ENCODE assay signal across 14 cellular contexts in genomic region chr10:23293973-23294372, GRCh38. TPM values are rescaled to one million over a fixed set of nuclear protein-coding genes. Genes with fewer than 3 reads are reported as not detected.
DNase-seq lines count a peak whose midpoint lies in the region; ATAC-seq and TF ChIP-seq lines count a peak whose summit lies in the region.
"Had no signal": no experiment of that assay in that cellular context is flagged by ENCODE, and none has a peak within 500 bp of the region (broad histone marks: within the 10 kb centered on the region; RNA-seq: fewer than 3 reads in every experiment).

No MANE protein-coding gene starts in this region.

- H4K20me1 ChIP-seq in neural progenitor cell (ENCODE audit: low read depth): peaks cover 4% of the 10 kb centered on the region

- H2AFZ ChIP-seq in neural progenitor cell (replicated peaks): no peak overlapping the region
- H2AFZ ChIP-seq: GM23338 had no signal

- DNase-seq in NCI-H748 (lab: John Stamatoyannopoulos, UW; ENCODE audit: unreplicated experiment) (peak; percentile 38), NCI-H748 treated with DMSO at 0.1 percent for 48 hours (lab: John Stamatoyannopoulos, UW) (no peak), neural progenitor cell (ENCODE audit: low spot score) (peak; percentile 6), kidney tubule cell (ENCODE audit: low spot score) (no peak), NCI-H1694 (lab: John Stamatoyannopoulos, UW) (no peak)
- peak in 1 of 2 donors; percentile 23 for DNase-seq in stimulated activated naive CD8-positive, alpha-beta T cell treated with anti-CD3 and anti-CD28 coated beads, Interleukin-15, amount 100 ng/mL, for 72 hours
- DNase-seq in stimulated activated naive CD8-positive, alpha-beta T cell treated with anti-CD3 and anti-CD28 coated beads, Interleukin-15, Interleukin-2, amounts not matched to agents 100 U/mL and 50 U/mL, for 24 hours: no peak
- DNase-seq: Calu3; CD4-positive, alpha-beta T cell; DMS 273 treated with DMSO at 0.1 percent for 48 hours; DMS79 treated with DMSO at 0.1 percent for 48 hours; H9 had no signal

- H3K27ac ChIP-seq in neural progenitor cell: no peak overlapping the region

- H3K79me2 ChIP-seq in neural progenitor cell (ENCODE audit: low read depth): no peaks in the 10 kb centered on the region

- no peaks in the 10 kb centered on the region for H3K36me3 Mint-ChIP-seq in neural progenitor cell

- H3K36me3 ChIP-seq in neural progenitor cell: no peaks in the 10 kb centered on the region

- H3K9me3 Mint-ChIP-seq in stimulated activated naive CD8-positive, alpha-beta T cell treated with anti-CD3 and anti-CD28 coated beads, Interleukin-15, amount 100 ng/mL, for 72 hours: no peaks in the 10 kb centered on the region
- peaks cover 4% of the 10 kb centered on the region for H3K9me3 Mint-ChIP-seq in neural progenitor cell
- H3K9me3 Mint-ChIP-seq: CD4-positive, alpha-beta T cell had no signal

- H3K27me3 ChIP-seq in neural progenitor cell: peaks cover 17% of the 10 kb centered on the region

- H3K27me3 Mint-ChIP-seq in stimulated activated naive CD8-positive, alpha-beta T cell treated with anti-CD3 and anti-CD28 coated beads, Interleukin-15, amount 100 ng/mL, for 72 hours: peaks cover 19% of the 10 kb centered on the region
- peaks cover 2% of the 10 kb centered on the region for H3K27me3 Mint-ChIP-seq in neural progenitor cell (ENCODE audit: insufficient read depth, low read depth)

- H3K4me1 ChIP-seq in neural progenitor cell: peaks cover 12% of the 10 kb centered on the region

- no peak for TF ChIP-seq CTCF in neural progenitor cell (IDR thresholded peaks at IDR 0.05)

- peaks cover 8% of the 10 kb centered on the region for H3F3A ChIP-seq in neural progenitor cell (ENCODE audit: low read depth)

- no peak overlapping the region for H3K4me2 ChIP-seq in neural progenitor cell
- H3K4me2 ChIP-seq: GM23338 had no signal

- no peak overlapping the region for H3K27ac Mint-ChIP-seq in stimulated activated naive CD8-positive, alpha-beta T cell treated with anti-CD3 and anti-CD28 coated beads, Interleukin-15, amount 100 ng/mL, for 72 hours
- H3K27ac Mint-ChIP-seq in neural progenitor cell: no peak overlapping the region
- H3K27ac Mint-ChIP-seq: B cell; CD4-positive, alpha-beta T cell; GM23338; H9 had no signal

- no peak overlapping the region for H3K9ac ChIP-seq in neural progenitor cell

- no peak overlapping the region for H3K4me3 ChIP-seq in neural progenitor cell
- H3K4me3 ChIP-seq: GM23338 had no signal

- H3K9me3 ChIP-seq in neural progenitor cell (ENCODE audit: low read depth): no peaks in the 10 kb centered on the region

- no peak overlapping the region for H3K4me3 Mint-ChIP-seq in stimulated activated naive CD8-positive, alpha-beta T cell treated with anti-CD3 and anti-CD28 coated beads, Interleukin-15, amount 100 ng/mL, for 72 hours
- no peak overlapping the region for H3K4me3 Mint-ChIP-seq in neural progenitor cell
- H3K4me3 Mint-ChIP-seq: B cell; CD4-positive, alpha-beta T cell; GM23338; H9 had no signal

- peak; percentile 74 for ATAC-seq in stimulated activated naive CD8-positive, alpha-beta T cell treated with anti-CD3 and anti-CD28 coated beads, Interleukin-15, amount 100 ng/mL, for 72 hours
- ATAC-seq in stimulated activated naive CD8-positive, alpha-beta T cell treated with anti-CD3 and anti-CD28 coated beads, Interleukin-15, Interleukin-2, amounts not matched to agents 100 U/mL and 50 U/mL, for 24 hours: no peak

- peaks cover 6% of the 10 kb centered on the region for H3K4me1 Mint-ChIP-seq in stimulated activated naive CD8-positive, alpha-beta T cell treated with anti-CD3 and anti-CD28 coated beads, Interleukin-15, amount 100 ng/mL, for 72 hours
- H3K4me1 Mint-ChIP-seq in neural progenitor cell: peaks cover 36% of the 10 kb centered on the region
- H3K4me1 Mint-ChIP-seq: B cell had no signal

RNA-seq across cellular contexts. Expression of gene C10orf67, which starts 50.6 kb away (rescaled TPM):
- not detected in 2 replicates for total RNA-seq in neural progenitor cell (ENCODE audit: low replicate concordance)
- total RNA-seq: B cell; CD4-positive, alpha-beta T cell; GM23338; H9 had no signal

Comparison
In these comparisons a context has a peak if more than half of its experiments do, and no peak if none do; other contexts are left out.
1. DNase-seq: peak in NCI-H748 (single experiment) and neural progenitor cell (single experiment); none in NCI-H748 treated with DMSO at 0.1 percent for 48 hours (single experiment), stimulated activated naive CD8-positive, alpha-beta T cell treated with anti-CD3 and anti-CD28 coated beads, Interleukin-15, Interleukin-2, amounts not matched to agents 100 U/mL and 50 U/mL, for 24 hours (single experiment), kidney tubule cell (single experiment) and NCI-H1694 (single experiment).